2 cellular contexts compared by ENCODE assay signal in genomic region chr6:167374167-167374566, GRCh38. TPM values are rescaled to one million over a fixed set of nuclear protein-coding genes. Genes with fewer than 3 reads are reported as not detected.
"Had no signal": no experiment of that assay in that cellular context is flagged by ENCODE, and none has a peak within 500 bp of the region (broad histone marks: within the 10 kb centered on the region; RNA-seq: fewer than 3 reads in every experiment).

No MANE protein-coding gene starts in this region.

RNA-seq across cellular contexts. Expression of gene TTLL2, which starts 49.3 kb away (rescaled TPM):
- total RNA-seq: G401, GM12878 had no signal
- polyA plus RNA-seq: GM12878 had no signal
